20 cellular contexts compared by ENCODE assay signal in genomic region chr6:12298017-12298958, GRCh38. TPM values are rescaled to one million over a fixed set of nuclear protein-coding genes. Genes with fewer than 3 reads are reported as not detected.
A peak's percentile ranks its signal among the peaks of the same experiment; 100 is the strongest.
DNase-seq lines count a peak whose midpoint lies in the region; ATAC-seq, FAIRE-seq and TF ChIP-seq lines count a peak whose summit lies in the region.
"Had no signal": no experiment of that assay in that cellular context is flagged by ENCODE, and none has a peak within 500 bp of the region (broad histone marks: within the 10 kb centered on the region; RNA-seq: fewer than 3 reads in every experiment).

No MANE protein-coding gene starts in this region.

- no peak overlapping the region for H3K27ac ChIP-seq in HepG2 (ENCODE audit: extremely low read length, insufficient read depth, low read length)
- no peak overlapping the region for H3K27ac ChIP-seq in right lobe of liver
- no peak overlapping the region for H3K27ac ChIP-seq in CD8-positive, alpha-beta T cell (ENCODE audit: low read depth, low read length)
- H3K27ac ChIP-seq: SJSA1 had no signal

- H3K36me3 ChIP-seq in HepG2 (replicated peaks in 1 of 2; ENCODE audit: control insufficient read depth in 1 of 2, insufficient read depth in 2 of 2, low read length in 2 of 2) (peaks cover 0 to 1% of the 10 kb centered on the region in 2 experiments; a peak in 1 of 5 replicates), right lobe of liver (no peaks in the 10 kb centered on the region)
- no peaks in the 10 kb centered on the region for H3K36me3 ChIP-seq in CD8-positive, alpha-beta T cell (ENCODE audit: insufficient read depth, low read length)

- TF ChIP-seq RAD21 in HepG2 (CRISPR knock-in tag; IDR thresholded peaks at IDR 0.05) = no peak

- TF ChIP-seq CTCF in HepG2 (CRISPR knock-in tag; IDR thresholded peaks at IDR 0.05) (no peak), right lobe of liver (IDR thresholded peaks at IDR 0.05) (no peak), chondrocyte (IDR thresholded peaks at IDR 0.05) (no peak)
- no peak for TF ChIP-seq CTCF in CD8-positive, alpha-beta T cell (IDR thresholded peaks at IDR 0.05)
- TF ChIP-seq CTCF in activated CD8-positive, alpha-beta T cell treated with anti-CD3 and anti-CD28 coated beads for 36 hours (IDR thresholded peaks at IDR 0.05) = no peak

- CTCF ChIA-PET in HepG2 (lab: Yijun Ruan, JAX; ENCODE audit: low intra/inter-chr PET ratio, low total read pairs) = no interaction called here
- CTCF ChIA-PET in CD8-positive, alpha-beta T cell (lab: Charles Lee) = interaction anchor here (1.0 to 1.4 kb wide), 3 partner anchors 9 to 26 kb away, joined by 3 to 6 read pairs (median 4); no protein-coding TSS in a partner anchor
- CTCF ChIA-PET in activated CD8-positive, alpha-beta T cell treated with anti-CD3 and anti-CD28 coated beads for 36 hours (lab: Charles Lee) = interaction anchor here (0.9 to 3.3 kb wide), 3 partner anchors 8 to 643 kb away, joined by 3 to 21 read pairs (median 4); partner anchors contain the start of gene EDN1

- no peaks in the 10 kb centered on the region for H3K9me3 ChIP-seq in HepG2 (ENCODE audit: low read length)
- H3K9me3 ChIP-seq in right lobe of liver = no peaks in the 10 kb centered on the region
- no peaks in the 10 kb centered on the region for H3K9me3 ChIP-seq in CD8-positive, alpha-beta T cell (ENCODE audit: low read length)
- H3K9me3 ChIP-seq: SJSA1 had no signal

- H3K9ac ChIP-seq in HepG2 (ENCODE audit: insufficient read depth, low read depth, low read length) = no peak overlapping the region

- no peaks in the 10 kb centered on the region for H3K27me3 ChIP-seq in HepG2 (ENCODE audit: control insufficient read depth in 1 of 2, insufficient read depth in 2 of 2, low read length in 2 of 2)
- H3K27me3 ChIP-seq in right lobe of liver = no peaks in the 10 kb centered on the region
- H3K27me3 ChIP-seq in CD8-positive, alpha-beta T cell (ENCODE audit: insufficient read depth, low read length) = no peaks in the 10 kb centered on the region
- H3K27me3 ChIP-seq: SJSA1 had no signal

- H3K4me1 ChIP-seq in HepG2 (ENCODE audit: insufficient read depth, low read length) = peaks cover 24% of the 10 kb centered on the region
- no peaks in the 10 kb centered on the region for H3K4me1 ChIP-seq in right lobe of liver
- no peaks in the 10 kb centered on the region for H3K4me1 ChIP-seq in CD8-positive, alpha-beta T cell (ENCODE audit: insufficient read depth, low read length)

- H3K27me3 Mint-ChIP-seq in chondrocyte (ENCODE audit: low read depth) = no peaks in the 10 kb centered on the region
- peaks cover 9% of the 10 kb centered on the region for H3K27me3 Mint-ChIP-seq in CD8-positive, alpha-beta T cell (ENCODE audit: low read depth)
- peaks cover 4% of the 10 kb centered on the region for H3K27me3 Mint-ChIP-seq in activated CD8-positive, alpha-beta T cell treated with anti-CD3 and anti-CD28 coated beads for 36 hours

- no peak for TF ChIP-seq EP300 in HepG2 (IDR thresholded peaks at IDR 0.05; ENCODE audit: low read depth in 2 of 2, low read length in 2 of 2)
- no peak for TF ChIP-seq EP300 in HepG2 (CRISPR knock-in tag; IDR thresholded peaks at IDR 0.05; ENCODE audit: borderline replicate concordance)

- peaks cover 13% of the 10 kb centered on the region for H3K36me3 Mint-ChIP-seq in chondrocyte (ENCODE audit: low read depth)
- peaks cover 3% of the 10 kb centered on the region for H3K36me3 Mint-ChIP-seq in CD8-positive, alpha-beta T cell
- no peaks in the 10 kb centered on the region for H3K36me3 Mint-ChIP-seq in activated CD8-positive, alpha-beta T cell treated with anti-CD3 and anti-CD28 coated beads for 36 hours (ENCODE audit: low read depth)

- no peak overlapping the region for H3K4me2 ChIP-seq in HepG2 (ENCODE audit: low read depth, low read length)

- H3K27ac Mint-ChIP-seq in chondrocyte (ENCODE audit: unreplicated experiment) = peak overlapping the region; percentile 33
- no peak overlapping the region for H3K27ac Mint-ChIP-seq in CD8-positive, alpha-beta T cell
- H3K27ac Mint-ChIP-seq in activated CD8-positive, alpha-beta T cell treated with anti-CD3 and anti-CD28 coated beads for 36 hours = no peak overlapping the region
- H3K27ac Mint-ChIP-seq: CD4-positive, alpha-beta T cell had no signal

- H3K9me3 Mint-ChIP-seq in chondrocyte (ENCODE audit: low read depth) = no peaks in the 10 kb centered on the region
- no peaks in the 10 kb centered on the region for H3K9me3 Mint-ChIP-seq in CD8-positive, alpha-beta T cell
- H3K9me3 Mint-ChIP-seq in activated CD8-positive, alpha-beta T cell treated with anti-CD3 and anti-CD28 coated beads for 36 hours = no peaks in the 10 kb centered on the region
- H3K9me3 Mint-ChIP-seq: CD4-positive, alpha-beta T cell had no signal

- WGBS in HepG2 (ENCODE audit: low lambda C conversion rate) = 51% methylated on average over 7 of the region's 7 CpGs
- 90% methylated on average over 7 of the region's 7 CpGs for WGBS in right lobe of liver (ENCODE audit: insufficient coverage, low coverage, low lambda C conversion rate, missing lambda C conversion rate)

- no TSS peak for BruUV-seq in HepG2 (replicated peaks; lab: Mats Ljungman, UMichigan)

- DNase-seq in HepG2 (ENCODE audit: low spot score) (no peak), right lobe of liver (no peak), chondrocyte (ENCODE audit: low spot score) (no peak), lung microvascular endothelial cell (ENCODE audit: low read depth in 2 of 2) (peak; percentile 77 to 81), frontal cortex (ENCODE audit: low spot score in 2 of 2) (no peak), NAMALWA (ENCODE audit: low spot score) (no peak)
- no peak for DNase-seq in CD8-positive, alpha-beta T cell
- DNase-seq in activated CD8-positive, alpha-beta T cell treated with anti-CD3 and anti-CD28 coated beads for 36 hours = no peak
- DNase-seq: CD4-positive, alpha-beta T cell; DMS53; EL; GOT3; NCI-H1048; NCI-H1436; NCI-H1930; NCI-H226; NCI-H524; PC-3 had no signal

- H3K4me3 Mint-ChIP-seq in chondrocyte (ENCODE audit: unreplicated experiment) = no peak overlapping the region
- H3K4me3 Mint-ChIP-seq in CD8-positive, alpha-beta T cell = no peak overlapping the region
- no peak overlapping the region for H3K4me3 Mint-ChIP-seq in activated CD8-positive, alpha-beta T cell treated with anti-CD3 and anti-CD28 coated beads for 36 hours
- H3K4me3 Mint-ChIP-seq: CD4-positive, alpha-beta T cell had no signal

- intact Hi-C loops in HepG2 (cut with micrococcal nuclease; ENCODE audit: unreplicated experiment) (no loop called here), right lobe of liver (cut with DNase I) (loop anchor here in 1 of 2 donors (10.0 kb wide), 1 partner anchor 307 kb away; no protein-coding TSS in a partner anchor)
- intact Hi-C loops in CD8-positive, alpha-beta T cell (cut with DNase I, micrococcal nuclease) = loop anchor here in 1 of 2 experiments (10.0 kb wide), 1 partner anchor 473 kb away; no protein-coding TSS in a partner anchor
- intact Hi-C loops in activated CD8-positive, alpha-beta T cell treated with anti-CD3 and anti-CD28 coated beads for 36 hours (cut with micrococcal nuclease) = loop anchor here (10.0 kb wide), 1 partner anchor 307 kb away; no protein-coding TSS in a partner anchor

- POLR2A ChIA-PET in HepG2 (lab: Yijun Ruan, JAX) = interaction anchor here (0.9 to 2.1 kb wide), 4 partner anchors 9 to 67 kb away, joined by 3 to 7 read pairs (median 6); no protein-coding TSS in a partner anchor
- POLR2A ChIA-PET in CD8-positive, alpha-beta T cell (lab: Charles Lee) = no interaction called here
- POLR2A ChIA-PET in activated CD8-positive, alpha-beta T cell treated with anti-CD3 and anti-CD28 coated beads for 36 hours (lab: Charles Lee) = no interaction called here

- in situ Hi-C loops in HepG2 (cut with HindIII; ENCODE audit: extremely low pct_ligation_motif_present, low pct_unique_long_range_greater_than_20kb) = no loop called here

- ATAC-seq in HepG2 (peak; percentile 32; the same call in 1 of the 3 replicates), right lobe of liver (no peak)
- ATAC-seq in CD8-positive, alpha-beta T cell = no peak
- no peak for ATAC-seq in activated CD8-positive, alpha-beta T cell treated with anti-CD3 and anti-CD28 coated beads for 36 hours
- ATAC-seq: PC-3 had no signal

- no peaks in the 10 kb centered on the region for H4K20me1 ChIP-seq in HepG2 (ENCODE audit: insufficient read depth, low read length)

- FAIRE-seq in HepG2 (lab: Jason Lieb, UNC) = no peak
- FAIRE-seq in frontal cortex (lab: Jason Lieb, UNC) = no peak
- FAIRE-seq: GM12878 had no signal

- H2AFZ ChIP-seq in HepG2 (ENCODE audit: low read length) = no peak overlapping the region

- peaks cover 47% of the 10 kb centered on the region for H3K4me1 Mint-ChIP-seq in chondrocyte (ENCODE audit: low read depth)
- H3K4me1 Mint-ChIP-seq in CD8-positive, alpha-beta T cell (ENCODE audit: low read depth) = no peaks in the 10 kb centered on the region
- no peaks in the 10 kb centered on the region for H3K4me1 Mint-ChIP-seq in activated CD8-positive, alpha-beta T cell treated with anti-CD3 and anti-CD28 coated beads for 36 hours (ENCODE audit: low read depth)

- no peak for TF ChIP-seq POLR2A in HepG2 (IDR thresholded peaks at IDR 0.05; ENCODE audit: insufficient read depth in 1 of 2, low read depth in 2 of 2, low read length in 2 of 2)
- no peak for TF ChIP-seq POLR2A in right lobe of liver (IDR thresholded peaks at IDR 0.05)

- H3K79me2 ChIP-seq in HepG2 (ENCODE audit: insufficient read depth, low read length) = no peaks in the 10 kb centered on the region

- H3K4me3 ChIP-seq in HepG2 (replicated peaks in 1 of 3; ENCODE audit: insufficient read depth in 1 of 3, low read depth in 2 of 3, low read length in 3 of 3) = no peak overlapping the region
- no peak overlapping the region for H3K4me3 ChIP-seq in right lobe of liver
- H3K4me3 ChIP-seq in CD8-positive, alpha-beta T cell (ENCODE audit: low read depth, low read length) = no peak overlapping the region
- H3K4me3 ChIP-seq: GM12878, SJSA1 had no signal

RNA-seq across cellular contexts. Expression of gene EDN1, which starts 8.1 kb away (rescaled TPM):
- total RNA-seq in HepG2 (2016; rRNA removed; fragmentation: Illumina TruSeq; extraction: Trizol) (0.15 and 0.21 TPM in 2 replicates), right lobe of liver (1 to 10 TPM in 3 of 6 experiments, under 1 TPM in 3; 0.18 to 6.8 (median 1.4) TPM), chondrocyte (10.6 to 17.6 TPM (median 16.9 TPM) in 3 replicates), lung microvascular endothelial cell (110 and 268 TPM in 2 replicates), frontal cortex (4.9 TPM)
- total RNA-seq in HepG2 (2016; cell fraction: cytosol; rRNA removed; fragmentation: Illumina TruSeq; extraction: Trizol; ENCODE audit: low read depth) = 0.10 TPM in 1 of 2 replicates, not detected in the other
- total RNA-seq in HepG2 (2016; cell fraction: insoluble cytoplasmic fraction; rRNA removed; fragmentation: Illumina TruSeq; extraction: Trizol) = 0.22 TPM in 1 of 2 replicates, not detected in the other
- 0.07 and 0.22 TPM in 2 replicates for total RNA-seq in HepG2 (2016; cell fraction: membrane; rRNA removed; fragmentation: Illumina TruSeq; extraction: Trizol)
- total RNA-seq in HepG2 (2016; cell fraction: nucleus; rRNA removed; fragmentation: Illumina TruSeq; extraction: Trizol) = 0.25 and 0.53 TPM in 2 replicates
- polyA plus RNA-seq in HepG2 (2011; rRNA removed) = 0.78 and 1.2 TPM in 2 replicates
- 0.50 and 0.72 TPM in 2 replicates for polyA plus RNA-seq in HepG2 (2011; cell fraction: cytosol; rRNA removed)
- 1.3 TPM in 2 replicates for polyA plus RNA-seq in HepG2 (2011; cell fraction: nucleus; rRNA removed)
- polyA plus RNA-seq in HepG2 (2012) = 6.0 and 7.3 TPM in 2 replicates
- not detected in 2 replicates for polyA plus RNA-seq in HepG2 (2016; cell fraction: cytosol; fragmentation: Illumina TruSeq; extraction: Trizol; ENCODE audit: low read depth)
- polyA plus RNA-seq in HepG2 (2016; cell fraction: insoluble cytoplasmic fraction; fragmentation: Illumina TruSeq; extraction: Trizol; ENCODE audit: low read depth) = not detected in 2 replicates
- polyA plus RNA-seq in HepG2 (2016; cell fraction: membrane; fragmentation: Illumina TruSeq; extraction: Trizol; ENCODE audit: low read depth) = not detected in 2 replicates
- polyA plus RNA-seq in HepG2 (2016; cell fraction: nucleus; fragmentation: Illumina TruSeq; extraction: Trizol; ENCODE audit: insufficient read depth, low read depth) = 0.90 and 1.3 TPM in 2 replicates
- 1.0 TPM in 2 replicates for polyA minus RNA-seq in HepG2 (2011; rRNA and poly(A)+ RNA removed; ENCODE audit: low replicate concordance)
- polyA minus RNA-seq in HepG2 (2011; cell fraction: cytosol; rRNA and poly(A)+ RNA removed) = 0.30 and 0.88 TPM in 2 replicates
- polyA minus RNA-seq in HepG2 (2011; cell fraction: nucleus; rRNA and poly(A)+ RNA removed) = 0.62 and 0.77 TPM in 2 replicates
- 1 to 10 TPM in 1 of 2 experiments, under 1 TPM in 1; 0.95 to 1.0 TPM for total RNA-seq in CD8-positive, alpha-beta T cell
- total RNA-seq in activated CD8-positive, alpha-beta T cell treated with anti-CD3 and anti-CD28 coated beads for 36 hours = under 1 TPM in 1 of 2 experiments, not detected in 1; 0.14 TPM

Comparison
In these comparisons a context has a peak if more than half of its experiments do, and no peak if none do; other contexts are left out.
1. DNase-seq: peak in lung microvascular endothelial cell (2 of 2); none in HepG2 (single experiment), right lobe of liver (0 of 3), chondrocyte (single experiment), frontal cortex (0 of 2), NAMALWA (single experiment), CD8-positive, alpha-beta T cell (0 of 7) and activated CD8-positive, alpha-beta T cell treated with anti-CD3 and anti-CD28 coated beads for 36 hours (single experiment).